18 cellular contexts compared by ENCODE assay signal in the genomic region with DNA sequence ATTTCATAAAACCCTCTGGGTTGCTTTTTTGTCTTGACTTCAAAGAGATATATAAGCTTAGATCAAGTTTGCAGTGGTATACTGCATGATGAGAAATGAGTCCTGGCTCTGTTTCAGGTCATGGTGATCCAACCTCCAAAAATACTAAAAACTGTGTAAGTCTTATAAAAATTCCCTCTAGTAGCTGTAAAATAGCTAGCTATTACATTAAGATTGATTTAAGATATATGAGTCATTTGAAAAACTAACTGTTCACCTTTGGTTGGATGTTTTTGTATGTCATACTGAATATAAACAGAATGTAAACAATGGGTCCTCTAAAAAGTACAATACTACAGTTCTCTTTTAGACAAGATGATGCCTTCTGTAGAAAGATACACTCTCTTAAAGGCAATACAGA.
"Had no signal": no experiment of that assay in that cellular context is flagged by ENCODE, and none has a peak within 500 bp of the region (broad histone marks: within the 10 kb centered on the region; RNA-seq: fewer than 3 reads in every experiment).

No MANE protein-coding gene starts in this region.

- H3K27me3 ChIP-seq: adrenal gland, esophagus squamous epithelium, sigmoid colon, upper lobe of left lung had no signal

- H3K4me3 ChIP-seq: adrenal gland, esophagus squamous epithelium, sigmoid colon, thoracic aorta, upper lobe of left lung had no signal

- H3K9me3 ChIP-seq: adrenal gland, esophagus squamous epithelium, sigmoid colon, thoracic aorta, upper lobe of left lung had no signal

- H3K36me3 ChIP-seq: adrenal gland, esophagus squamous epithelium, sigmoid colon, thoracic aorta, upper lobe of left lung had no signal

- H3K27ac ChIP-seq: adrenal gland, esophagus squamous epithelium, sigmoid colon, upper lobe of left lung had no signal

- DNase-seq: activated CD4-positive, alpha-beta memory T cell treated with anti-CD3 and anti-CD28 coated beads for 36 hours; activated CD4-positive, alpha-beta T cell treated with anti-CD3 and anti-CD28 coated beads for 4 hours; activated gamma-delta T cell treated with Interleukin-2 at 50 U/mL for 16 hours; activated T-cell treated with anti-CD3 and anti-CD28 coated beads for 4 hours; adrenal gland; dermis blood vessel endothelial cell; effector memory CD4-positive, alpha-beta T cell; esophagus squamous epithelium; head of caudate nucleus; immature natural killer cell; mesendoderm; naive thymus-derived CD8-positive, alpha-beta T cell; sigmoid colon; stimulated activated CD4-positive, alpha-beta T cell treated with anti-CD3 and anti-CD28 coated beads, Interleukin-4, amount 100 ng/mL, for 24 hours; upper lobe of left lung had no signal

- ATAC-seq: activated naive CD4-positive, alpha-beta T cell treated with anti-CD3 and anti-CD28 coated beads, Interleukin-2, amount 50 U/mL, for 72 hours; naive thymus-derived CD8-positive, alpha-beta T cell; stimulated activated memory B cell treated with anti-CD40 and anti-IgM and Interleukin-4, amounts not matched to agents 10 μg/mL and 1 μg/mL and 100 μg/mL, for 72 hours had no signal

- H3K4me1 ChIP-seq: upper lobe of left lung had no signal
